Comparison of ENCODE assay signal across 28 cellular contexts in the genomic region with DNA sequence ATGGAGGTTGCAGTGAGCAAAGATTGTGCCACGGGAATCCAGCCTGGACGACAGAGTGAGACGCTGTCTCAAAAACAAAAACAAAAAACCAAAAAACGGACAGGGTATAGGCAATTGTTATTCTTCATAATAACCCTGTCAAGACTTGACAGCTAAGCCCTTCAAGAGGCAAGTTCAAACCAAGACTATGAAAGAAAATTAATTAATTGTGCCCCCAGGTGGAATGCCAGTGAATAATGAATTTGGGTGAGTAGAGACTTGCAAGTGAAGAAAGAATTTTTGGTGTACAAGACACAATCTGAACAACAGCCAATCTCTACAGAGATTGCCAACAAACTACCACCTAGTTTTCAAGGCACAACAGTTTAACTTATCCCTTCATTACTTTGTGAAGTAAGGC. TPM values are rescaled to one million over a fixed set of nuclear protein-coding genes. Genes with fewer than 3 reads are reported as not detected.
DNase-seq lines count a peak whose midpoint lies in the region; ATAC-seq, FAIRE-seq and TF ChIP-seq lines count a peak whose summit lies in the region.
"Had no signal": no experiment of that assay in that cellular context is flagged by ENCODE, and none has a peak within 500 bp of the region (broad histone marks: within the 10 kb centered on the region; RNA-seq: fewer than 3 reads in every experiment).

No MANE protein-coding gene starts in this region.

- H3K27me3 Mint-ChIP-seq in activated T-cell treated with anti-CD3 and anti-CD28 coated beads, Interleukin-2, amount 50 U/mL, for 72 hours (ENCODE audit: low read depth) = no peaks in the 10 kb centered on the region
- peaks cover 14% of the 10 kb centered on the region for H3K27me3 Mint-ChIP-seq in GM23338 (ENCODE audit: insufficient read depth, low read depth, poor library complexity)
- no peaks in the 10 kb centered on the region for H3K27me3 Mint-ChIP-seq in neural crest cell (ENCODE audit: low read depth)
- H3K27me3 Mint-ChIP-seq: T-helper 17 cell had no signal

- H3K4me1 ChIP-seq in GM23338 (ENCODE audit: insufficient read depth) (0 out of 2 replicates have a peak, but pooled peaks cover 1% of the 10 kb centered on the region), GM12878 (ENCODE audit: control insufficient read depth, insufficient read depth, low read length) (peaks cover 21% of the 10 kb centered on the region)

- no peaks in the 10 kb centered on the region for H3K9me3 Mint-ChIP-seq in activated T-cell treated with anti-CD3 and anti-CD28 coated beads, Interleukin-2, amount 50 U/mL, for 72 hours
- H3K9me3 Mint-ChIP-seq in GM23338 = no peaks in the 10 kb centered on the region; the same call in 2 of the 3 replicates
- H3K9me3 Mint-ChIP-seq in neural crest cell = no peaks in the 10 kb centered on the region

- H3F3A ChIP-seq in GM23338 (replicated peaks; ENCODE audit: low read depth) = peaks cover 21% of the 10 kb centered on the region

- no peak for TF ChIP-seq EP300 in GM12878 (IDR thresholded peaks at IDR 0.05; ENCODE audit: borderline replicate concordance in 1 of 2, control insufficient read depth in 1 of 2, low read depth in 2 of 2, low read length in 2 of 2)

- WGBS in GM12878 (ENCODE audit: insufficient coverage, insufficient replicate concordance, low lambda C conversion rate, missing lambda C conversion rate) = 95% methylated on average over 4 of the region's 4 CpGs

- no peak for TF ChIP-seq POLR2A in GM12878 (IDR thresholded peaks at IDR 0.05; ENCODE audit: low read depth, low read length)

- in situ Hi-C loops in GM12878 (cut with MboI) = no loop called here

- H3K9ac ChIP-seq in GM12878 (ENCODE audit: control insufficient read depth, insufficient read depth, low read length) = no peak overlapping the region
- H3K9ac ChIP-seq: SK-N-SH had no signal

- POLR2A ChIA-PET in GM12878 (lab: Charles Lee) = no interaction called here

- peak overlapping the region; percentile 59 to 70 for H3K4me3 Mint-ChIP-seq in activated T-cell treated with anti-CD3 and anti-CD28 coated beads, Interleukin-2, amount 50 U/mL, for 72 hours
- H3K4me3 Mint-ChIP-seq in GM23338 (no peak overlapping the region; the same call in 2 of the 3 replicates), neural crest cell (peak overlapping the region; percentile 47)
- H3K4me3 Mint-ChIP-seq: T-helper 17 cell had no signal

- intact Hi-C loops in GM12878 (cut with micrococcal nuclease; ENCODE audit: unreplicated experiment) = no loop called here

- peak overlapping the region; percentile 21 for H3K27ac Mint-ChIP-seq in activated T-cell treated with anti-CD3 and anti-CD28 coated beads, Interleukin-2, amount 50 U/mL, for 72 hours
- H3K27ac Mint-ChIP-seq in GM23338 (no peak overlapping the region), neural crest cell (ENCODE audit: unreplicated experiment) (no peak overlapping the region)
- H3K27ac Mint-ChIP-seq: T-helper 17 cell had no signal

- TF ChIP-seq CTCF in GM23338 (conservative IDR thresholded peaks at IDR 0.05; ENCODE audit: low read depth in 2 of 2) = no peak
- TF ChIP-seq CTCF in GM12878 (IDR thresholded peaks at IDR 0.05 in 2 of 3, conservative IDR thresholded peaks at IDR 0.05 in 1 of 3; ENCODE audit: control insufficient read depth in 2 of 3, extremely low read depth in 1 of 3, insufficient read depth in 1 of 3, low read depth in 3 of 3, low read length in 3 of 3) = no peak
- TF ChIP-seq CTCF in neural crest cell (conservative IDR thresholded peaks at IDR 0.05) = no peak

- H3K4me2 ChIP-seq in GM23338 (peak overlapping the region; percentile 51; the same call in 1 of the 2 replicates), GM12878 (ENCODE audit: control insufficient read depth, insufficient read depth) (peak overlapping the region; percentile 59; the same call in 1 of the 2 replicates)
- H3K4me2 ChIP-seq: SK-N-SH had no signal

- H3K9me2 ChIP-seq in GM23338 (ENCODE audit: insufficient read depth) = no peaks in the 10 kb centered on the region
- H3K9me2 ChIP-seq: SK-N-SH had no signal

- H3K36me3 ChIP-seq in GM23338 (ENCODE audit: insufficient read depth) = peaks cover 80% of the 10 kb centered on the region
- peaks cover 10 to 60% of the 10 kb centered on the region in 2 experiments for H3K36me3 ChIP-seq in GM12878 (ENCODE audit: control insufficient read depth in 2 of 2, insufficient read depth in 2 of 2, low read length in 1 of 2)

- SMC1A ChIA-PET in GM12878 (lab: Charles Lee; ENCODE audit: uncharacterized antibody, unreplicated experiment) = no interaction called here

- H3K9me3 ChIP-seq in GM12878 (replicated peaks; ENCODE audit: control insufficient read depth, insufficient read depth, low read length) = no peaks in the 10 kb centered on the region
- H3K9me3 ChIP-seq: lower lobe of right lung, pancreas, SK-N-SH, transverse colon had no signal

- H3K79me2 ChIP-seq in GM23338 (replicated peaks; ENCODE audit: insufficient read depth) (peaks cover 100% of the 10 kb centered on the region), GM12878 (ENCODE audit: control insufficient read depth, insufficient read depth, low read length) (peaks cover 90% of the 10 kb centered on the region)

- no peak overlapping the region for H3K4me3 ChIP-seq in GM23338
- H3K4me3 ChIP-seq in GM12878 = 0 out of 2 replicates have a peak overlapping the region, but pooled peaks have one; percentile 44
- H3K4me3 ChIP-seq: lower lobe of right lung, pancreas, transverse colon had no signal

- peaks cover 91% of the 10 kb centered on the region for H3K4me1 Mint-ChIP-seq in activated T-cell treated with anti-CD3 and anti-CD28 coated beads, Interleukin-2, amount 50 U/mL, for 72 hours (ENCODE audit: low read depth)
- peaks cover 20% of the 10 kb centered on the region for H3K4me1 Mint-ChIP-seq in GM23338
- H3K4me1 Mint-ChIP-seq in neural crest cell = peaks cover 31% of the 10 kb centered on the region

- ATAC-seq in activated T-cell treated with anti-CD3 and anti-CD28 coated beads, Interleukin-2, amount 50 U/mL, for 72 hours (replicated peaks in 1 of 2) = no peak
- ATAC-seq in GM23338 = no peak
- no peak for ATAC-seq in GM12878
- ATAC-seq in GM21717 (IDR thresholded peaks at IDR 0.05; ENCODE audit: unreplicated experiment) = no peak
- ATAC-seq: HepG2, lower lobe of right lung, pancreas, T-helper 17 cell had no signal

- DNase-seq in activated T-cell treated with anti-CD3 and anti-CD28 coated beads, Interleukin-2, amount 50 U/mL, for 72 hours = no peak
- DNase-seq in activated T-cell treated with anti-CD3 and anti-CD28 coated beads for 4 hours (no peak), GM23338 (ENCODE audit: low spot score) (no peak), GM12878 (ENCODE audit: low read depth, low spot score) (no peak), neural crest cell (ENCODE audit: low read depth, low spot score) (no peak), NCI-H146 treated with DMSO at 0.1 percent for 48 hours (lab: John Stamatoyannopoulos, UW; ENCODE audit: unreplicated experiment) (no peak)
- DNase-seq in stimulated activated CD4-positive, alpha-beta T cell treated with anti-CD3 and anti-CD28 coated beads, Interleukin-4, amount 100 ng/mL, for 24 hours = no peak
- DNase-seq: activated CD4-positive, alpha-beta T cell treated with anti-CD3 and anti-CD28 coated beads for 48 hours; amniotic stem cell; brain microvascular endothelial cell; Calu3; DMS79 treated with DMSO at 0.1 percent for 48 hours; effector memory CD4-positive, alpha-beta T cell; foreskin melanocyte; Kasumi-1; lower lobe of right lung; NCI-H1048; NCI-H1694 treated with DMSO at 0.1 percent for 48 hours; OCI-M1; pancreas; SK-N-SH; small intestine; T-helper 17 cell; transverse colon had no signal

- CTCF ChIA-PET in GM12878 (lab: Yijun Ruan, JAX) = no interaction called here

- H4K20me1 ChIP-seq in GM23338 (replicated peaks; ENCODE audit: insufficient read depth) (peaks cover 87% of the 10 kb centered on the region), GM12878 (ENCODE audit: control insufficient read depth, insufficient read depth) (peaks cover 12% of the 10 kb centered on the region)

- RAD21 ChIA-PET in GM12878 (lab: Charles Lee; ENCODE audit: unreplicated experiment) = no interaction called here

- no peak for TF ChIP-seq RAD21 in GM12878 (IDR thresholded peaks at IDR 0.05; ENCODE audit: insufficient read depth, low read depth, low read length)

- no TSS peak for BruUV-seq in GM12878 (replicated peaks; lab: Mats Ljungman, UMichigan)

- H3K27ac ChIP-seq in GM23338 (ENCODE audit: low read depth) (no peak overlapping the region), GM12878 (ENCODE audit: control insufficient read depth, insufficient read depth) (no peak overlapping the region)
- H3K27ac ChIP-seq: brain microvascular endothelial cell, lower lobe of right lung, pancreas, transverse colon had no signal

- peaks cover 17 to 67% of the 10 kb centered on the region in 2 donors for H3K36me3 Mint-ChIP-seq in activated T-cell treated with anti-CD3 and anti-CD28 coated beads, Interleukin-2, amount 50 U/mL, for 72 hours (ENCODE audit: insufficient read depth in 2 of 2)
- peaks cover 95% of the 10 kb centered on the region for H3K36me3 Mint-ChIP-seq in GM23338 (ENCODE audit: low read depth)
- H3K36me3 Mint-ChIP-seq in neural crest cell (ENCODE audit: low read depth) = peaks cover 37% of the 10 kb centered on the region

- no peak overlapping the region for H2AFZ ChIP-seq in GM23338
- no peak overlapping the region for H2AFZ ChIP-seq in GM12878 (ENCODE audit: control insufficient read depth, low read depth, low read length)

- H3K27me3 ChIP-seq in GM23338 (ENCODE audit: insufficient read depth) = no peaks in the 10 kb centered on the region
- H3K27me3 ChIP-seq in GM12878 (replicated peaks in 1 of 2; ENCODE audit: control insufficient read depth in 2 of 2, insufficient read depth in 2 of 2, low read length in 1 of 2) = no peaks in the 10 kb centered on the region
- H3K27me3 ChIP-seq: brain microvascular endothelial cell, pancreas, transverse colon had no signal

- no peak for FAIRE-seq in GM12878 (lab: Jason Lieb, UNC)
- FAIRE-seq: colon, HepG2, pancreas, small intestine had no signal

RNA-seq across cellular contexts. Expression of a gene that starts 6.3 kb away (rescaled TPM):
- 100 to 1,000 TPM; 114 TPM for total RNA-seq in activated T-cell treated with anti-CD3 and anti-CD28 coated beads, Interleukin-2, amount 50 U/mL, for 72 hours
- total RNA-seq in GM23338 (2014; rRNA removed; shearing (Covaris generic)) = 105 and 113 TPM in 2 replicates
- 27.6 and 28.1 TPM in 2 replicates for polyA plus RNA-seq in GM23338 (2016; fragmentation: Nextera tagmentation; extraction: Ambion mirVana)
- 145 and 152 TPM in 2 replicates for total RNA-seq in GM12878 (2013; cell fraction: nucleolus; rRNA removed)
- 52.0 and 53.5 TPM in 2 replicates for total RNA-seq in GM12878 (2014; rRNA removed)
- 52.1 and 53.3 TPM in 2 replicates for total RNA-seq in GM12878 (2014; rRNA removed; fragmentation: Illumina TruSeq; extraction: Trizol)
- total RNA-seq in GM12878 (2021) = 73.5 and 78.5 TPM in 2 replicates
- 25.4 TPM for polyA plus RNA-seq in GM12878 (2011; ENCODE audit: low read depth)
- 52.6 and 52.8 TPM in 2 replicates for polyA plus RNA-seq in GM12878 (2011; rRNA removed)
- 40.8 and 44.8 TPM in 2 replicates for polyA plus RNA-seq in GM12878 (2011; cell fraction: cytosol; rRNA removed)
- polyA plus RNA-seq in GM12878 (2011; cell fraction: nucleus; rRNA removed) = 31.3 and 35.2 TPM in 2 replicates
- 20.8 and 24.8 TPM in 2 replicates for polyA plus RNA-seq in GM12878 (2012)
- polyA plus RNA-seq in GM12878 (2014; fragmentation: Illumina TruSeq; extraction: Trizol) = 54.7 and 56.5 TPM in 2 replicates
- polyA plus RNA-seq in GM12878 (2014; fragmentation: Nextera tagmentation; extraction: Ambion mirVana) = 10 to 100 TPM; 10.7 to 16.3 TPM
- 45.8 and 50.4 TPM in 2 replicates for polyA plus RNA-seq in GM12878 (2014; rRNA removed)
- polyA plus RNA-seq in GM12878 (2016; fragmentation: Nextera tagmentation; extraction: Ambion mirVana) = 10 to 100 TPM; 46.7 to 50.1 TPM
- polyA minus RNA-seq in GM12878 (2011; rRNA and poly(A)+ RNA removed) = 106 and 135 TPM in 2 replicates
- 24.8 and 25.9 TPM in 2 replicates for polyA minus RNA-seq in GM12878 (2011; cell fraction: cytosol; rRNA and poly(A)+ RNA removed)
- polyA minus RNA-seq in GM12878 (2011; cell fraction: nucleus; rRNA and poly(A)+ RNA removed) = 32.6 and 66.3 TPM in 2 replicates
- total RNA-seq in neural crest cell = 72.8 and 76.8 TPM in 2 replicates

RNA-seq across cellular contexts. Expression of a gene that starts 40.3 kb away (rescaled TPM):
- total RNA-seq in activated T-cell treated with anti-CD3 and anti-CD28 coated beads, Interleukin-2, amount 50 U/mL, for 72 hours = 10 to 100 TPM; 16.9 to 23.2 TPM
- 7.5 and 9.7 TPM in 2 replicates for total RNA-seq in GM23338 (2014; rRNA removed; shearing (Covaris generic))
- polyA plus RNA-seq in GM23338 (2016; fragmentation: Nextera tagmentation; extraction: Ambion mirVana) (5.1 and 6.2 TPM in 2 replicates), GM12878 (2011; rRNA removed) (14.5 and 15.0 TPM in 2 replicates), GM12878 (2014; fragmentation: Illumina TruSeq; extraction: Trizol) (13.3 and 16.1 TPM in 2 replicates), GM12878 (2014; fragmentation: Nextera tagmentation; extraction: Ambion mirVana) (1 to 10 TPM; 3.8 to 5.2 TPM), GM12878 (2014; rRNA removed) (11.5 and 12.0 TPM in 2 replicates), GM12878 (2016; fragmentation: Nextera tagmentation; extraction: Ambion mirVana) (10 to 100 TPM in 1 of 2 experiments, 1 to 10 TPM in 1; 9.9 to 10.9 TPM)
- total RNA-seq in GM12878 (2013; cell fraction: nucleolus; rRNA removed) = 32.5 and 34.3 TPM in 2 replicates
- total RNA-seq in GM12878 (2014; rRNA removed) (10.2 and 12.5 TPM in 2 replicates), GM12878 (2014; rRNA removed; fragmentation: Illumina TruSeq; extraction: Trizol) (11.6 and 12.2 TPM in 2 replicates), GM12878 (2021) (11.6 and 12.0 TPM in 2 replicates), neural crest cell (not detected in 2 replicates)
- polyA plus RNA-seq in GM12878 (2011; ENCODE audit: low read depth) = 6.5 TPM
- polyA plus RNA-seq in GM12878 (2011; cell fraction: cytosol; rRNA removed) = 8.6 TPM in 2 replicates
- 17.7 and 21.6 TPM in 2 replicates for polyA plus RNA-seq in GM12878 (2011; cell fraction: nucleus; rRNA removed)
- polyA plus RNA-seq in GM12878 (2012) = 7.3 and 8.7 TPM in 2 replicates
- 8.1 and 10.8 TPM in 2 replicates for polyA minus RNA-seq in GM12878 (2011; rRNA and poly(A)+ RNA removed)
- 3.1 TPM in 2 replicates for polyA minus RNA-seq in GM12878 (2011; cell fraction: cytosol; rRNA and poly(A)+ RNA removed)
- 7.5 and 8.9 TPM in 2 replicates for polyA minus RNA-seq in GM12878 (2011; cell fraction: nucleus; rRNA and poly(A)+ RNA removed)
- polyA plus RNA-seq: neural cell had no signal

RNA-seq across cellular contexts. Expression of a gene that starts 53.5 kb away (rescaled TPM):
- total RNA-seq in activated T-cell treated with anti-CD3 and anti-CD28 coated beads, Interleukin-2, amount 50 U/mL, for 72 hours = 10 to 100 TPM; 67.4 to 72.3 TPM
- 211 and 226 TPM in 2 replicates for total RNA-seq in GM23338 (2014; rRNA removed; shearing (Covaris generic))
- polyA plus RNA-seq in GM23338 (2016; fragmentation: Nextera tagmentation; extraction: Ambion mirVana) (58.8 and 61.2 TPM in 2 replicates), GM12878 (2011; rRNA removed) (32.4 and 42.4 TPM in 2 replicates), GM12878 (2014; fragmentation: Illumina TruSeq; extraction: Trizol) (24.3 and 27.4 TPM in 2 replicates), GM12878 (2014; fragmentation: Nextera tagmentation; extraction: Ambion mirVana) (1 to 10 TPM; 7.6 to 9.6 TPM), GM12878 (2014; rRNA removed) (22.4 and 24.5 TPM in 2 replicates), GM12878 (2016; fragmentation: Nextera tagmentation; extraction: Ambion mirVana) (10 to 100 TPM; 41.0 to 49.4 TPM)
- 319 and 340 TPM in 2 replicates for total RNA-seq in GM12878 (2013; cell fraction: nucleolus; rRNA removed)
- total RNA-seq in GM12878 (2014; rRNA removed) (27.0 and 31.0 TPM in 2 replicates), GM12878 (2014; rRNA removed; fragmentation: Illumina TruSeq; extraction: Trizol) (28.5 and 29.0 TPM in 2 replicates), GM12878 (2021) (41.9 and 45.5 TPM in 2 replicates), neural crest cell (114 and 117 TPM in 2 replicates)
- polyA plus RNA-seq in GM12878 (2011; ENCODE audit: low read depth) = 30.1 TPM
- 22.5 and 30.2 TPM in 2 replicates for polyA plus RNA-seq in GM12878 (2011; cell fraction: cytosol; rRNA removed)
- polyA plus RNA-seq in GM12878 (2011; cell fraction: nucleus; rRNA removed) = 48.5 and 53.6 TPM in 2 replicates
- polyA plus RNA-seq in GM12878 (2012) = 42.0 and 45.0 TPM in 2 replicates
- 72.0 and 85.2 TPM in 2 replicates for polyA minus RNA-seq in GM12878 (2011; rRNA and poly(A)+ RNA removed)
- 22.8 and 24.6 TPM in 2 replicates for polyA minus RNA-seq in GM12878 (2011; cell fraction: cytosol; rRNA and poly(A)+ RNA removed)
- polyA minus RNA-seq in GM12878 (2011; cell fraction: nucleus; rRNA and poly(A)+ RNA removed) = 32.6 and 51.8 TPM in 2 replicates
